ENCODE assay signal across 8 cellular contexts in the genomic region with DNA sequence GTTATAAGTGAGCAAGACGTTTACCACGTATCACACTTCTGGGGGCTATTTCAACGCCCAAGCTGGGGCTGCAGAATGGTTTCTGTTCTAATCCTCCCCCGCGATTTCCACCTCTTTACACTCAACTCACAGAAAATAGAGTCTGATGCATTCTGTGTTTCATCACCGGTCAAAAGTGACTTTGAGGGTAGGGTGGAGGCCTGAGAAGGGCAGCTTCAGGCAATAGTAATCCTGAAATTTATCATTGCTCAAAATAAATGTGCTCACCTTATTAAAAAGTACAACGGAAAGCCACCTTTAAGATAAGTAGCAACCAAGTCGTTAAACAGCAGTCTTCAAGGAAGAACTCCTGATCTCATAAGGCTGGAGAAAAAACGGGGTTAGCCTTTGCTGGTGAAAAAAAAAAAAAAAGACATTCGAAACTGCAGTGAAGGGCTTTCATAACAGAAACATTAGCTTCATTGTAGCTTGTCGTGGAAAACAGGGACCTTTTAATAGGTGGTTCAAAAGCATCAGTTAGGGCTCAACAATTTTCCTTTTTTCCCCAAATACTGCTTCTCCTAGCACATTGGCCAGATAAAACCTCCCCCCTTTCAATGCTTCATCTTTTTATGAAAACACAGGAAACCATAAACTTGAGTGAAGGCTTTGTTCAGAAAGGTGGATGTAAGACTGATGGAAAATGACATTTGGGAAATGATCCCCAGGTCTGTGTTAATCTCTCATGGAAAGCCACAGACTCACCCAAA.
A peak's percentile ranks its signal among the peaks of the same experiment; 100 is the strongest.
DNase-seq lines count a peak whose midpoint lies in the region; ATAC-seq and TF ChIP-seq lines count a peak whose summit lies in the region.

No MANE protein-coding gene starts in this region.

- H3K4me1 ChIP-seq in Peyer's patch (peaks cover 8 to 67% (median 25%) of the 10 kb centered on the region in 4 donors), mononuclear cell (ENCODE audit: insufficient read depth, low read length) (peaks cover 43% of the 10 kb centered on the region), testis (peaks cover 61% of the 10 kb centered on the region)

- POLR2A ChIA-PET in activated CD4-positive, alpha-beta T cell treated with anti-CD3 and anti-CD28 coated beads for 36 hours (lab: Charles Lee) = interaction anchor here (0.7 to 4.9 kb wide), 9 partner anchors 17 to 59 kb away, joined by 3 to 43 read pairs (median 3); a partner anchor contains a TSS

- H3K9me3 ChIP-seq in Peyer's patch (no peaks in the 10 kb centered on the region), mononuclear cell (ENCODE audit: low read depth, low read length) (no peaks in the 10 kb centered on the region), testis (no peaks in the 10 kb centered on the region)

- intact Hi-C loops in activated CD4-positive, alpha-beta T cell treated with anti-CD3 and anti-CD28 coated beads for 36 hours (cut with DNase I, micrococcal nuclease) = loop anchor here (1.0 to 5.0 kb wide), 8 partner anchors 17 to 730 kb away; partner anchors contain the start of genes RBM25 (in 1 of the 2) and ZNF410 (in 1 of the 2)
- intact Hi-C loops in testis (cut with DNase I; ENCODE audit: low total_unique reads) = no loop called here

- H3K27me3 ChIP-seq in Peyer's patch (no peaks in the 10 kb centered on the region), mononuclear cell (ENCODE audit: insufficient read depth, low read length) (no peaks in the 10 kb centered on the region), testis (no peaks in the 10 kb centered on the region)

- no peak for TF ChIP-seq CTCF in Peyer's patch (IDR thresholded peaks at IDR 0.05)
- no peak for TF ChIP-seq CTCF in cardiac fibroblast (IDR thresholded peaks at IDR 0.05; ENCODE audit: low read depth, low read length)
- no peak for TF ChIP-seq CTCF in testis (IDR thresholded peaks at IDR 0.05)

- no peaks in the 10 kb centered on the region for H3K9me3 Mint-ChIP-seq in activated CD4-positive, alpha-beta T cell treated with anti-CD3 and anti-CD28 coated beads for 36 hours (ENCODE audit: low read depth)

- H3K27ac Mint-ChIP-seq in activated CD4-positive, alpha-beta T cell treated with anti-CD3 and anti-CD28 coated beads for 36 hours = peak overlapping the region; percentile 95

- H3K27me3 Mint-ChIP-seq in activated CD4-positive, alpha-beta T cell treated with anti-CD3 and anti-CD28 coated beads for 36 hours = no peaks in the 10 kb centered on the region

- H3K4me1 Mint-ChIP-seq in activated CD4-positive, alpha-beta T cell treated with anti-CD3 and anti-CD28 coated beads for 36 hours = peaks cover 48% of the 10 kb centered on the region

- H3K36me3 ChIP-seq in Peyer's patch (no peaks in the 10 kb centered on the region), testis (ENCODE audit: low read depth, missing control alignments) (no peaks in the 10 kb centered on the region)

- TF ChIP-seq POLR2A in Peyer's patch (IDR thresholded peaks at IDR 0.05) (no peak), testis (IDR thresholded peaks at IDR 0.05) (no peak)

- CTCF ChIA-PET in activated CD4-positive, alpha-beta T cell treated with anti-CD3 and anti-CD28 coated beads for 36 hours (lab: Charles Lee) = interaction anchor here (0.7 to 6.4 kb wide), 15 partner anchors 10 to 76 kb away, joined by 3 to 68 read pairs (median 5); a partner anchor contains a TSS

- H3K27ac ChIP-seq in Peyer's patch (peak overlapping the region; percentile 95 to 99 (median 98)), testis (peak overlapping the region; percentile 87 to 99)

- peak overlapping the region; percentile 94 for H3K4me3 Mint-ChIP-seq in activated CD4-positive, alpha-beta T cell treated with anti-CD3 and anti-CD28 coated beads for 36 hours

- peaks cover 6% of the 10 kb centered on the region for H3K36me3 Mint-ChIP-seq in activated CD4-positive, alpha-beta T cell treated with anti-CD3 and anti-CD28 coated beads for 36 hours (ENCODE audit: low read depth)

- 1% methylated on average over 11 of the region's 11 CpGs for WGBS in testis, 2 donors

- H3K4me3 ChIP-seq in Peyer's patch (peak overlapping the region; percentile 73 to 96 (median 84)), cardiac fibroblast (replicated peaks in 1 of 2; ENCODE audit: low read depth in 2 of 2, low read length in 2 of 2) (peak overlapping the region; percentile 54 to 69), mononuclear cell (ENCODE audit: low read length) (peak overlapping the region; percentile 63), testis (peak overlapping the region; percentile 74 to 85)

- DNase-seq in activated CD4-positive, alpha-beta T cell treated with anti-CD3 and anti-CD28 coated beads for 36 hours = peak; percentile 76
- no peak for DNase-seq in activated CD4-positive, alpha-beta T cell treated with anti-CD3 and anti-CD28 coated beads for 1 hour
- DNase-seq in Peyer's patch (no peak), cardiac fibroblast (ENCODE audit: low read depth in 2 of 2) (peak; percentile 57 to 72), testis (no peak), LoVo (ENCODE audit: low spot score) (no peak)

- ATAC-seq in activated CD4-positive, alpha-beta T cell treated with anti-CD3 and anti-CD28 coated beads for 36 hours = peak; percentile 60
- ATAC-seq in HG02973 (IDR thresholded peaks at IDR 0.05; ENCODE audit: unreplicated experiment) = no peak

Comparison
In these comparisons a context has a peak if more than half of its experiments do, and no peak if none do; other contexts are left out.
1. DNase-seq: peak in activated CD4-positive, alpha-beta T cell treated with anti-CD3 and anti-CD28 coated beads for 36 hours (single experiment) and cardiac fibroblast (2 of 2); none in activated CD4-positive, alpha-beta T cell treated with anti-CD3 and anti-CD28 coated beads for 1 hour (single experiment), Peyer's patch (0 of 3), testis (single experiment) and LoVo (single experiment).
2. Peak in every context shown above with its lines, with median percentiles within 50 percentile points of each other: H3K4me3 ChIP-seq.